In genomic region chr7:102520797-102521196, GRCh38 we compare ENCODE assay signal across 8 cellular contexts. TPM values are rescaled to one million over a fixed set of nuclear protein-coding genes. Genes with fewer than 3 reads are reported as not detected.
"Had no signal": no experiment of that assay in that cellular context is flagged by ENCODE, and none has a peak within 500 bp of the region (broad histone marks: within the 10 kb centered on the region; RNA-seq: fewer than 3 reads in every experiment).

No MANE protein-coding gene starts in this region.

RNA-seq across cellular contexts. Expression of gene UPK3BL2, which starts 22.7 kb away (rescaled TPM):
- total RNA-seq: RPMI7951 had no signal

RNA-seq across cellular contexts. Expression of gene SPDYE2, which starts 30.2 kb away (rescaled TPM):
- total RNA-seq: LHCN-M2, MCF 10A, NCI-H460, OCI-LY7, PC-9, Right ventricle myocardium inferior, RPMI7951, SK-MEL-5 had no signal
